In the genomic region with DNA sequence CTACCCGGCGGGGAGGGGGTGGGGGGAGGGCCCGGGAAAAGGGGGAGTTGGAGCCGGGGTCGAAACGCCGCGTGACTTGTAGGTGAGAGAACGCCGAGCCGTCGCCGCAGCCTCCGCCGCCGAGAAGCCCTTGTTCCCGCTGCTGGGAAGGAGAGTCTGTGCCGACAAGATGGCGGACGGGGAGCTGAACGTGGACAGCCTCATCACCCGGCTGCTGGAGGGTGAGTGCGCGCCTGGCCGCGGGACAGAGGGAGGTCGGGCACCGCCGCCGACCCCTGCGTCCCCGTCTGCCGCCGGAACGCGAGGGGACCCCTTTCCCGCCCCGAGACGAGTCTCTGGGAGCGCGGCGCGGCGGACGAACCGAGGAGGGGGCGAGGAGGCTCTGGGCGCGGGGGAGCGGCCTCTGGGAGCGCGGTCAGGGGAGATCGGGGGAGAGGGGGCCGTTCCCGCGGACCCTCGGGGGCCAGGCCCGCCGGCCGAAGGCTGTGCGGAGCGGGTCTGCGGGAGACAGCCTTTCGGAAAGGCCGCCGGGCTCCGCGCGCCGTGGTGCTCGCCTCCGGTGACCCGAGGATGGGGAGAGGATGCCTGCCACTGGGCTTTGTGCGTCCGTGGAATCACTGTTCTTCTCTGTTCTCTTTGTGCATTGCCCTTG, we compare ENCODE assay signal across 8 cellular contexts. TPM values are rescaled to one million over a fixed set of nuclear protein-coding genes. Genes with fewer than 3 reads are reported as not detected.
A peak's percentile ranks its signal among the peaks of the same experiment; 100 is the strongest.
DNase-seq lines count a peak whose midpoint lies in the region; ATAC-seq and TF ChIP-seq lines count a peak whose summit lies in the region.

No MANE protein-coding gene starts in this region.

- DNase-seq in DMS 273 (lab: John Stamatoyannopoulos, UW; ENCODE audit: unreplicated experiment) = peak; percentile 65
- DNase-seq in DMS 273 treated with DMSO at 0.1 percent for 48 hours (lab: John Stamatoyannopoulos, UW) = no peak
- DNase-seq in activated CD4-positive, CD25-positive, alpha-beta regulatory T cell treated with anti-CD3 and anti-CD28 coated beads, Interleukin-2, amount 50 U/mL, for 16 hours (ENCODE audit: low read depth, low spot score) = peak; percentile 2
- DNase-seq in endothelial cell (ENCODE audit: low spot score) = peak; percentile 33
- DNase-seq in tibial nerve (ENCODE audit: low spot score in 2 of 2) = no peak

- H3K27me3 Mint-ChIP-seq in endothelial cell (ENCODE audit: unreplicated experiment) = peaks cover 2% of the 10 kb centered on the region

- H3K36me3 ChIP-seq in mucosa of stomach (ENCODE audit: control insufficient read depth, insufficient read depth, low read length) = no peaks in the 10 kb centered on the region
- no peaks in the 10 kb centered on the region for H3K36me3 ChIP-seq in tibial nerve

- H3K27ac Mint-ChIP-seq in endothelial cell (ENCODE audit: unreplicated experiment) = peak overlapping the region; percentile 91

- H3K4me1 ChIP-seq in mucosa of stomach (ENCODE audit: control insufficient read depth, insufficient read depth, low read length) = peaks cover 43% of the 10 kb centered on the region
- H3K4me1 ChIP-seq in tibial nerve = peaks cover 0 to 65% (median 51%) of the 10 kb centered on the region in 4 donors

- H3K9me3 ChIP-seq in mucosa of stomach (ENCODE audit: control insufficient read depth, low read length) (no peaks in the 10 kb centered on the region), tibial nerve (no peaks in the 10 kb centered on the region)

- no peak for TF ChIP-seq EP300 in tibial nerve (IDR thresholded peaks at IDR 0.05)

- peak overlapping the region; percentile 98 for H3K4me3 Mint-ChIP-seq in endothelial cell (ENCODE audit: unreplicated experiment)

- H3K4me3 ChIP-seq in mucosa of stomach (ENCODE audit: low read length) (peak overlapping the region; percentile 90), tibial nerve (peak overlapping the region; percentile 84 to 98 (median 88))

- H3K27me3 ChIP-seq in mucosa of stomach (ENCODE audit: control insufficient read depth, insufficient read depth, low read length) (no peaks in the 10 kb centered on the region), tibial nerve (no peaks in the 10 kb centered on the region)

- no peaks in the 10 kb centered on the region for H3K9me3 Mint-ChIP-seq in endothelial cell (ENCODE audit: unreplicated experiment)

- H3K9ac ChIP-seq in mucosa of stomach (ENCODE audit: low read length) = peak overlapping the region; percentile 99

- TF ChIP-seq CTCF in endothelial cell (IDR thresholded peaks at IDR 0.05; ENCODE audit: unreplicated experiment) (peak; percentile 10), tibial nerve (IDR thresholded peaks at IDR 0.05) (no peak)

- WGBS in tibial nerve, 2 donors = 0% methylated on average over 38 to 39 of the region's 75 CpGs

- TF ChIP-seq POLR2A in tibial nerve (IDR thresholded peaks at IDR 0.05) = no peak

- peaks cover 5% of the 10 kb centered on the region for H3K36me3 Mint-ChIP-seq in endothelial cell (ENCODE audit: low read depth, unreplicated experiment)

- ATAC-seq in GM21367 (IDR thresholded peaks at IDR 0.05; ENCODE audit: unreplicated experiment) (peak; percentile 12), HG03571 (IDR thresholded peaks at IDR 0.05; ENCODE audit: unreplicated experiment) (peak; percentile 32)

- H3K27ac ChIP-seq in tibial nerve = peak overlapping the region; percentile 97 to 100 (median 100)

- H3K4me1 Mint-ChIP-seq in endothelial cell (ENCODE audit: unreplicated experiment) = peaks cover 29% of the 10 kb centered on the region

RNA-seq across cellular contexts. Expression of a gene that starts 0.5 kb away (rescaled TPM):
- 125 TPM for total RNA-seq in endothelial cell (ENCODE audit: unreplicated experiment)
- 100 to 1,000 TPM; 105 to 335 (median 230) TPM for total RNA-seq in tibial nerve

RNA-seq across cellular contexts. Expression of a gene that starts 58.6 kb away (rescaled TPM):
- total RNA-seq in endothelial cell (ENCODE audit: unreplicated experiment) = 0.33 TPM
- total RNA-seq in tibial nerve = 1 to 10 TPM in 3 of 4 donors, under 1 TPM in 1; 0.90 to 5.7 (median 4.6) TPM

Comparison
In these comparisons a context has a peak if more than half of its experiments do, and no peak if none do; other contexts are left out.
1. DNase-seq: peak in DMS 273 (single experiment), activated CD4-positive, CD25-positive, alpha-beta regulatory T cell treated with anti-CD3 and anti-CD28 coated beads, Interleukin-2, amount 50 U/mL, for 16 hours (single experiment) and endothelial cell (single experiment); none in DMS 273 treated with DMSO at 0.1 percent for 48 hours (single experiment) and tibial nerve (0 of 2).